ENCODE assay signal across 13 cellular contexts in the genomic region with DNA sequence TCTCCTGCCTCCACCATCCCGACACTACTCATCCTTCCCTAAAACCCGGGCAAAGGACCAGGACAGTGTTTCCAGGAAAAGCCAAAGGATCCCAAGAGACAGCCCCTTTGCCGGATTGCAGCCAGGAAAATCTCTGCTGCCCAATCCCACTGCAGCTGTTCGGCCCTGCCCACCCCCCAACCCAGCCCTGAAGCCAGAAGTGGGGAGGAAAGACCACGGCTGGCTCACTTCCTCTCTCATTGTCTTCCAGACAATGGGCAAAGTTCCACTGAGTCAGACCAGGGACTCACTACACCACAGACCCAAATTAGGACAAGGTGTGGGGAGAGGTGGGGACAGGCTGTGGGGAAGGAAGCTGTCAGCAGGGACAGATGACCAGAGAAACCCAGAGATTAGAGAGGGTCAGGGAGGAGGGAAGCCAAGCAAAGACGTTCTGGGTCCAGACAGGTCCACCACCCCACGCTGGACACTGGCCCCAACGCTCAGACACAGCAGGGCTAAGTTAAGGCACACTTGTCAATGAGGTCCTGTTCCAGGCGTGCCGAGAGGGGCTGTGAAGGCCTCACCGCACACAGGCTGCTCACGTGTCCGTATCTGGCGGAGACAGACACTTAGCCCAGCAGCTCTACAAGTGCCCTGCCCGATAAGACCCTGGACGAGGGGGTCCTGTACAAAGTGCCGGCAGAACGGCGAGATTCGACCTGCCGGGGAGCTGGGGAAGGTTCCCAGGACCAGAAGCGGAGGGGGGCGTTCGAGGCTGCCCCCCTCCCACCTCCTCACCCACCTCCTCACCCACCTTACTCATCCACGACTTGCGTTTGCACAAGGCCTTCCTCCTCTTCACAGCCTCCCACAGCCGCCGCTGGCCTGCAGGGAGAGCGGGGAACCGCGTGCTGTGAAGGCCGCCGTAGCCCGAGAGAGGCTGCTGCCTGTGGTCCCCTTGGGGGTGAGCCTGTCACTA. TPM values are rescaled to one million over a fixed set of nuclear protein-coding genes. Genes with fewer than 3 reads are reported as not detected.
DNase-seq lines count a peak whose midpoint lies in the region; FAIRE-seq and TF ChIP-seq lines count a peak whose summit lies in the region.
"Had no signal": no experiment of that assay in that cellular context is flagged by ENCODE, and none has a peak within 500 bp of the region (broad histone marks: within the 10 kb centered on the region; RNA-seq: fewer than 3 reads in every experiment).

No MANE protein-coding gene starts in this region.

- POLR2A ChIA-PET in MCF 10A (lab: Yijun Ruan, JAX), result interaction anchor here (1.5 kb wide), 1 partner anchor 28 kb away, joined by 3 read pairs; no protein-coding TSS in a partner anchor

- H3K4me1 ChIP-seq in kidney (ENCODE audit: control insufficient read depth in 1 of 2, insufficient read depth in 1 of 2, low read depth in 1 of 2, low read length in 2 of 2) (peaks cover 0 to 5% of the 10 kb centered on the region in 2 donors), stomach (peaks cover 6 to 40% (median 22%) of the 10 kb centered on the region in 4 donors)

- H3K9me3 ChIP-seq in kidney (ENCODE audit: control insufficient read depth in 1 of 2, low read length in 2 of 2) (no peaks in the 10 kb centered on the region), stomach (no peaks in the 10 kb centered on the region)

- no peaks in the 10 kb centered on the region for H3K4me1 Mint-ChIP-seq in MCF 10A (ENCODE audit: insufficient read depth, unreplicated experiment)

- no peak overlapping the region for H3K9ac ChIP-seq in kidney (ENCODE audit: low read length in 2 of 2)

- H3K4me3 ChIP-seq in kidney (ENCODE audit: low read length in 2 of 2) (no peak overlapping the region), stomach (no peak overlapping the region), foreskin fibroblast (ENCODE audit: low read depth in 1 of 2, low read length in 2 of 2) (no peak overlapping the region)

- H3K9me3 Mint-ChIP-seq in MCF 10A (ENCODE audit: unreplicated experiment), result no peaks in the 10 kb centered on the region

- H3K36me3 ChIP-seq in kidney (ENCODE audit: control insufficient read depth in 1 of 2, insufficient read depth in 2 of 2, low read length in 2 of 2) (peaks cover 0 to 3% of the 10 kb centered on the region in 2 donors), stomach (peaks cover 21 to 49% (median 39%) of the 10 kb centered on the region in 4 donors)

- no peak overlapping the region for H3K27ac Mint-ChIP-seq in MCF 10A (ENCODE audit: low read depth, unreplicated experiment)

- FAIRE-seq in kidney (lab: Jason Lieb, UNC), result no peak
- FAIRE-seq: frontal cortex had no signal

- WGBS in stomach, 5 donors, result 84 to 90% (median 88%) methylated on average over 26 to 34 of the region's 34 CpGs

- DNase-seq in M059J (ENCODE audit: low read depth) (peak; percentile 50), dermis blood vessel endothelial cell (peak; percentile 95), kidney (peak; percentile 72), stomach (no peak), MCF 10A (ENCODE audit: unreplicated experiment) (no peak), foreskin fibroblast (no peak), MV-4-11 (lab: John Stamatoyannopoulos, UW) (no peak)
- no peak for DNase-seq in activated CD8-positive, alpha-beta memory T cell treated with anti-CD3 and anti-CD28 coated beads, Interleukin-2, amount 50 U/mL, for 4 hours
- DNase-seq: DMS 273 treated with DMSO at 0.1 percent for 48 hours, MM.1S, NCI-H774, T-helper 1 cell had no signal

- no peak overlapping the region for H3K4me3 Mint-ChIP-seq in MCF 10A (ENCODE audit: unreplicated experiment)

- H3K36me3 Mint-ChIP-seq in MCF 10A (ENCODE audit: insufficient read depth, unreplicated experiment), result peaks cover 26% of the 10 kb centered on the region

- TF ChIP-seq POLR2A in stomach (IDR thresholded peaks at IDR 0.05), result no peak

- H3K27ac ChIP-seq in kidney (ENCODE audit: low read depth in 2 of 2, low read length in 2 of 2) (no peak overlapping the region), stomach (peak overlapping the region in 4 of 5 donors; percentile 56 to 63 (median 57))

- no peak for TF ChIP-seq CTCF in kidney (IDR thresholded peaks at IDR 0.05; ENCODE audit: borderline replicate concordance, extremely low read depth, insufficient read depth)
- TF ChIP-seq CTCF in stomach (IDR thresholded peaks at IDR 0.05), result no peak
- TF ChIP-seq CTCF in MCF 10A (IDR thresholded peaks at IDR 0.05; ENCODE audit: unreplicated experiment), result no peak
- no peak for TF ChIP-seq CTCF in foreskin fibroblast (IDR thresholded peaks at IDR 0.05; ENCODE audit: low read depth, low read length)

- BruUV-seq in MCF 10A (replicated peaks; lab: Mats Ljungman, UMichigan), result no TSS peak

- intact Hi-C loops in kidney (cut with DNase I) (no loop called here), stomach (cut with DNase I; ENCODE audit: low total_unique reads) (no loop called here), MCF 10A (cut with micrococcal nuclease) (no loop called here)

- CTCF ChIA-PET in MCF 10A (lab: Yijun Ruan, JAX), result interaction anchor here (0.7 to 2.0 kb wide), 4 partner anchors 8 to 27 kb away, joined by 3 to 10 read pairs (median 6); no protein-coding TSS in a partner anchor

- H3K27me3 ChIP-seq in stomach, result no peaks in the 10 kb centered on the region

- H3K27me3 Mint-ChIP-seq in MCF 10A (ENCODE audit: insufficient read depth, unreplicated experiment), result no peaks in the 10 kb centered on the region

- TF ChIP-seq EP300 in stomach (IDR thresholded peaks at IDR 0.05), result no peak

RNA-seq across cellular contexts. Expression of gene TNK2, which starts 21.9 kb away (rescaled TPM):
- total RNA-seq in M059J (2014; rRNA removed; shearing (Covaris generic)), result 8.0 and 13.9 TPM in 2 replicates
- total RNA-seq in dermis blood vessel endothelial cell (16.6 and 20.1 TPM in 2 replicates), kidney (42.5 TPM), stomach (100 to 1,000 TPM in 1 of 5 donors, 10 to 100 TPM in 3, 1 to 10 TPM in 1; 6.1 to 431 (median 42.6) TPM), MCF 10A (2022) (56.1 and 75.8 TPM in 2 replicates)
- polyA plus RNA-seq in kidney (ENCODE audit: insufficient read depth, low read depth, low replicate concordance) (14.7 TPM), stomach (10 to 100 TPM; 20.1 to 42.7 (median 34.5) TPM)

Comparison
In these comparisons a context has a peak if more than half of its experiments do, and no peak if none do; other contexts are left out.
1. DNase-seq: peak in M059J (single experiment), dermis blood vessel endothelial cell (single experiment) and kidney (single experiment); none in stomach (single experiment), activated CD8-positive, alpha-beta memory T cell treated with anti-CD3 and anti-CD28 coated beads, Interleukin-2, amount 50 U/mL, for 4 hours (single experiment), MCF 10A (single experiment), foreskin fibroblast (0 of 2) and MV-4-11 (single experiment).
2. H3K27ac ChIP-seq: peak in stomach (4 of 5); none in kidney (0 of 2).